Comparison of ENCODE assay signal across 17 cellular contexts in genomic region chrX:69951756-69952155, GRCh38.
DNase-seq lines count a peak whose midpoint lies in the region; ATAC-seq and TF ChIP-seq lines count a peak whose summit lies in the region.
"Had no signal": no experiment of that assay in that cellular context is flagged by ENCODE, and none has a peak within 500 bp of the region (broad histone marks: within the 10 kb centered on the region; RNA-seq: fewer than 3 reads in every experiment).

No MANE protein-coding gene starts in this region.

- DNase-seq in NCI-H69 (lab: John Stamatoyannopoulos, UW) (peak; percentile 9), choroid plexus epithelial cell (ENCODE audit: low read depth) (peak; percentile 29), foreskin melanocyte (peak; percentile 35), sciatic nerve (ENCODE audit: low spot score) (no peak), DMS 273 (lab: John Stamatoyannopoulos, UW; ENCODE audit: unreplicated experiment) (no peak), dermis blood vessel endothelial cell (no peak)
- DNase-seq in activated T-helper 1 cell treated with anti-CD3 and anti-CD28 coated beads, Interleukin-12 subunit alpha, Interleukin-12 subunit beta, Interleukin-2, Interleukin-4 antibody, amounts not matched to agents 30 ng/mL and 10 ng/mL and 1 ng/mL, durations not matched to agents 14 hours and 24 hours and 36 hours (ENCODE audit: low spot score) = no peak
- DNase-seq: C1 segment of cervical spinal cord; Calu3; CD4-positive, alpha-beta memory T cell; COR-L47; DMS153; DND-41; GM23248; HFFc6 had no signal

- no peaks in the 10 kb centered on the region for H3K4me1 Mint-ChIP-seq in activated T-helper 1 cell treated with anti-CD3 and anti-CD28 coated beads, Interleukin-12 subunit alpha, Interleukin-12 subunit beta, Interleukin-2, Interleukin-4 antibody, amounts not matched to agents 30 ng/mL and 10 ng/mL and 1 ng/mL, durations not matched to agents 14 hours and 24 hours and 36 hours (ENCODE audit: low read depth)
- H3K4me1 Mint-ChIP-seq: CD4-positive, alpha-beta memory T cell had no signal

- H3K27ac Mint-ChIP-seq in activated T-helper 1 cell treated with anti-CD3 and anti-CD28 coated beads, Interleukin-12 subunit alpha, Interleukin-12 subunit beta, Interleukin-2, Interleukin-4 antibody, amounts not matched to agents 30 ng/mL and 10 ng/mL and 1 ng/mL, durations not matched to agents 14 hours and 24 hours and 36 hours = no peak overlapping the region
- H3K27ac Mint-ChIP-seq: CD4-positive, alpha-beta memory T cell; HFFc6 had no signal

- H3K27me3 Mint-ChIP-seq in activated T-helper 1 cell treated with anti-CD3 and anti-CD28 coated beads, Interleukin-12 subunit alpha, Interleukin-12 subunit beta, Interleukin-2, Interleukin-4 antibody, amounts not matched to agents 30 ng/mL and 10 ng/mL and 1 ng/mL, durations not matched to agents 14 hours and 24 hours and 36 hours (ENCODE audit: insufficient read depth) = no peaks in the 10 kb centered on the region
- H3K27me3 Mint-ChIP-seq: CD4-positive, alpha-beta memory T cell had no signal

- intact Hi-C loops in sciatic nerve (cut with DNase I) = no loop called here
- intact Hi-C loops in activated T-helper 1 cell treated with anti-CD3 and anti-CD28 coated beads, Interleukin-12 subunit alpha, Interleukin-12 subunit beta, Interleukin-2, Interleukin-4 antibody, amounts not matched to agents 30 ng/mL and 10 ng/mL and 1 ng/mL, durations not matched to agents 14 hours and 24 hours and 36 hours (cut with micrococcal nuclease) = no loop called here

- no peak overlapping the region for H3K4me3 Mint-ChIP-seq in activated T-helper 1 cell treated with anti-CD3 and anti-CD28 coated beads, Interleukin-12 subunit alpha, Interleukin-12 subunit beta, Interleukin-2, Interleukin-4 antibody, amounts not matched to agents 30 ng/mL and 10 ng/mL and 1 ng/mL, durations not matched to agents 14 hours and 24 hours and 36 hours
- H3K4me3 Mint-ChIP-seq: HFFc6 had no signal

- TF ChIP-seq CTCF in choroid plexus epithelial cell (conservative IDR thresholded peaks at IDR 0.05; ENCODE audit: low read depth, low read length) = no peak

- no peaks in the 10 kb centered on the region for H3K36me3 Mint-ChIP-seq in activated T-helper 1 cell treated with anti-CD3 and anti-CD28 coated beads, Interleukin-12 subunit alpha, Interleukin-12 subunit beta, Interleukin-2, Interleukin-4 antibody, amounts not matched to agents 30 ng/mL and 10 ng/mL and 1 ng/mL, durations not matched to agents 14 hours and 24 hours and 36 hours (ENCODE audit: low read depth)
- H3K36me3 Mint-ChIP-seq: CD4-positive, alpha-beta memory T cell had no signal

- ATAC-seq in sciatic nerve (peak; percentile 48), HG03175 (IDR thresholded peaks at IDR 0.05; ENCODE audit: unreplicated experiment) (no peak)

- no peaks in the 10 kb centered on the region for H3K9me3 Mint-ChIP-seq in activated T-helper 1 cell treated with anti-CD3 and anti-CD28 coated beads, Interleukin-12 subunit alpha, Interleukin-12 subunit beta, Interleukin-2, Interleukin-4 antibody, amounts not matched to agents 30 ng/mL and 10 ng/mL and 1 ng/mL, durations not matched to agents 14 hours and 24 hours and 36 hours
- H3K9me3 Mint-ChIP-seq: HFFc6 had no signal

- no peak overlapping the region for H3K4me3 ChIP-seq in choroid plexus epithelial cell (ENCODE audit: low read depth, low read length)
- H3K4me3 ChIP-seq: GM23248, HAP-1 had no signal

Comparison
In these comparisons a context has a peak if more than half of its experiments do, and no peak if none do; other contexts are left out.
1. DNase-seq: peak in NCI-H69 (single experiment), choroid plexus epithelial cell (single experiment) and foreskin melanocyte (single experiment); none in sciatic nerve (single experiment), activated T-helper 1 cell treated with anti-CD3 and anti-CD28 coated beads, Interleukin-12 subunit alpha, Interleukin-12 subunit beta, Interleukin-2, Interleukin-4 antibody, amounts not matched to agents 30 ng/mL and 10 ng/mL and 1 ng/mL, durations not matched to agents 14 hours and 24 hours and 36 hours (single experiment), DMS 273 (single experiment) and dermis blood vessel endothelial cell (single experiment).